ENCODE assay signal across 22 cellular contexts in genomic region chr9:75175395-75175794, GRCh38.
"Had no signal": no experiment of that assay in that cellular context is flagged by ENCODE, and none has a peak within 500 bp of the region (broad histone marks: within the 10 kb centered on the region; RNA-seq: fewer than 3 reads in every experiment).

No MANE protein-coding gene starts in this region.

- H3K27me3 ChIP-seq: esophagus squamous epithelium, gastroesophageal sphincter, pancreas, right lobe of liver, suprapubic skin, tibial artery, upper lobe of left lung, uterus had no signal

- DNase-seq: effector memory CD4-positive, alpha-beta T cell; esophagus squamous epithelium; foreskin fibroblast; glutamatergic neuron; islet precursor cell; mucosa of descending colon; naive thymus-derived CD8-positive, alpha-beta T cell; occipital lobe; pancreas; retina; stimulated activated CD4-positive, alpha-beta T cell treated with anti-CD3 and anti-CD28 coated beads, Interleukin-4, amount 100 ng/mL, for 1 hour; stimulated activated CD8-positive, alpha-beta memory T cell treated with anti-CD3 and anti-CD28 coated beads, Interleukin-4, amount 100 ng/mL, for 48 hours; stimulated activated naive CD8-positive, alpha-beta T cell treated with anti-CD3 and anti-CD28 coated beads, Interleukin-15, Interleukin-2, amounts not matched to agents 100 U/mL and 50 U/mL, for 24 hours; tibial artery; upper lobe of left lung; uterus had no signal

- ATAC-seq: gastroesophageal sphincter; mucosa of descending colon; naive thymus-derived CD8-positive, alpha-beta T cell; pancreas; stimulated activated effector memory CD8-positive, alpha-beta T cell treated with anti-CD3 and anti-CD28 coated beads, Interleukin-12 subunit alpha, Interleukin-12 subunit beta, amount 100 ng/mL, for 72 hours; stimulated activated naive CD8-positive, alpha-beta T cell treated with anti-CD3 and anti-CD28 coated beads, Interleukin-15, Interleukin-2, amounts not matched to agents 100 U/mL and 50 U/mL, for 24 hours had no signal

- H3K27me3 Mint-ChIP-seq: naive thymus-derived CD8-positive, alpha-beta T cell had no signal

- H3K27ac ChIP-seq: epithelial cell of prostate, esophagus squamous epithelium, gastroesophageal sphincter, pancreas, prostate gland, right lobe of liver, suprapubic skin, tibial artery, upper lobe of left lung, uterus had no signal

- H3K4me3 Mint-ChIP-seq: naive thymus-derived CD8-positive, alpha-beta T cell; stimulated activated effector memory CD8-positive, alpha-beta T cell treated with anti-CD3 and anti-CD28 coated beads, Interleukin-12 subunit alpha, Interleukin-12 subunit beta, amount 100 ng/mL, for 72 hours had no signal

- H3K4me1 ChIP-seq: esophagus squamous epithelium, gastroesophageal sphincter, pancreas, prostate gland, right lobe of liver, suprapubic skin, tibial artery, upper lobe of left lung, uterus had no signal

- H3K4me3 ChIP-seq: esophagus squamous epithelium, gastroesophageal sphincter, mucosa of descending colon, pancreas, prostate gland, right lobe of liver, suprapubic skin, tibial artery, upper lobe of left lung, uterus had no signal

- H3K36me3 ChIP-seq: pancreas, prostate gland, uterus had no signal

- H3K9me3 Mint-ChIP-seq: naive thymus-derived CD8-positive, alpha-beta T cell; stimulated activated effector memory CD8-positive, alpha-beta T cell treated with anti-CD3 and anti-CD28 coated beads, Interleukin-12 subunit alpha, Interleukin-12 subunit beta, amount 100 ng/mL, for 72 hours had no signal

- H3K27ac Mint-ChIP-seq: stimulated activated effector memory CD8-positive, alpha-beta T cell treated with anti-CD3 and anti-CD28 coated beads, Interleukin-12 subunit alpha, Interleukin-12 subunit beta, amount 100 ng/mL, for 72 hours had no signal

- H3K9me3 ChIP-seq: esophagus squamous epithelium, gastroesophageal sphincter, mucosa of descending colon, pancreas, prostate gland, right lobe of liver, suprapubic skin, tibial artery, upper lobe of left lung, uterus had no signal
